In the genomic region with DNA sequence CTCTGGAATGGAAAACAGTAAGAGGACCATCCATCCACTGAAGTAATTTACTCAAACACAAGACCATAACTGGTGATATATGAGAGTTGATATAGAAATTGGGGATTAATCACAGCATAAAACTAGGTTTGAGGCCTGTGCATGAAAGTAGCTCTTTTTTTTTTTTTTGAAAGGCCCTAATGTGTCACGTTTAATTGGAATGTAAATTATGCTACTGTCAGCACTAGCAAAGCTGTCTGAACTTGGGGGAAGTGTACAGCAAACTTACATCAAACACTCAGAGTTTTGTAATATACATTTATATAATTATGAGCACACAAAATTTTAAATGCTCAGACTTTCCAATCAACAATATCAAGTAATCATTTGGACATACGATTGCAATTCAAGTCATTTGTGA, we compare ENCODE assay signal across 27 cellular contexts.
DNase-seq lines count a peak whose midpoint lies in the region; ATAC-seq and TF ChIP-seq lines count a peak whose summit lies in the region.
"Had no signal": no experiment of that assay in that cellular context is flagged by ENCODE, and none has a peak within 500 bp of the region (broad histone marks: within the 10 kb centered on the region; RNA-seq: fewer than 3 reads in every experiment).

No MANE protein-coding gene starts in this region.

- peak overlapping the region in 7 of 10 donors; percentile 16 to 80 (median 47) for H3K27ac ChIP-seq in heart right ventricle
- H3K27ac ChIP-seq in gastroesophageal sphincter: peak overlapping the region; percentile 84 to 96 (median 88)
- H3K27ac ChIP-seq in upper lobe of left lung: peak overlapping the region in 1 of 4 donors; percentile 61

- no peak overlapping the region for H3K4me3 ChIP-seq in heart right ventricle
- H3K4me3 ChIP-seq in gastroesophageal sphincter: no peak overlapping the region
- no peak overlapping the region for H3K4me3 ChIP-seq in skeletal muscle satellite cell (ENCODE audit: low read length)
- H3K4me3 ChIP-seq in upper lobe of left lung: no peak overlapping the region
- H3K4me3 ChIP-seq: coronary artery had no signal

- ATAC-seq in heart right ventricle: no peak
- no peak for ATAC-seq in left cardiac atrium
- ATAC-seq in gastroesophageal sphincter: no peak
- ATAC-seq in upper lobe of left lung (ENCODE audit: low FRiP score in 2 of 2): no peak
- ATAC-seq: effector memory CD8-positive, alpha-beta T cell; natural killer cell; T-cell had no signal

- H3K9me3 ChIP-seq in heart right ventricle (no peaks in the 10 kb centered on the region), gastroesophageal sphincter (no peaks in the 10 kb centered on the region), skeletal muscle satellite cell (replicated peaks; ENCODE audit: low read length) (no peaks in the 10 kb centered on the region), upper lobe of left lung (no peaks in the 10 kb centered on the region)

- H3K4me2 ChIP-seq in skeletal muscle satellite cell (ENCODE audit: low read length): no peak overlapping the region

- in situ Hi-C loops in ACHN (cut with HindIII; ENCODE audit: low pct_ligation_motif_present, low pct_unique_long_range_greater_than_20kb, low sequenced_read_pairs): no loop called here

- TF ChIP-seq POLR2A in gastroesophageal sphincter (IDR thresholded peaks at IDR 0.05) (no peak), upper lobe of left lung (IDR thresholded peaks at IDR 0.05) (no peak)

- H3K36me3 ChIP-seq in heart right ventricle (no peaks in the 10 kb centered on the region), gastroesophageal sphincter (no peaks in the 10 kb centered on the region), skeletal muscle satellite cell (ENCODE audit: insufficient read depth, low read length) (no peaks in the 10 kb centered on the region), upper lobe of left lung (no peaks in the 10 kb centered on the region)

- H3K27me3 ChIP-seq in heart right ventricle (no peaks in the 10 kb centered on the region), gastroesophageal sphincter (no peaks in the 10 kb centered on the region), skeletal muscle satellite cell (ENCODE audit: control insufficient read depth, insufficient read depth, low read length) (no peaks in the 10 kb centered on the region), upper lobe of left lung (no peaks in the 10 kb centered on the region)

- peak overlapping the region; percentile 74 for H3K9ac ChIP-seq in skeletal muscle satellite cell (ENCODE audit: low read depth, low read length)

- intact Hi-C loops in heart right ventricle (cut with DNase I) (no loop called here), left cardiac atrium (cut with DNase I) (no loop called here)

- no peak for DNase-seq in heart right ventricle
- no peak for DNase-seq in left cardiac atrium
- DNase-seq in superior temporal gyrus (ENCODE audit: extremely low spot score): no peak
- no peak for DNase-seq in upper lobe of left lung
- no peak for DNase-seq in GF-D8 (lab: John Stamatoyannopoulos, UW)
- DNase-seq in ACHN: no peak
- DNase-seq: 8988T; activated CD4-positive, alpha-beta T cell treated with anti-CD3 and anti-CD28 coated beads, Interleukin-2, amount 50 U/mL, for 1 hour; activated CD4-positive, CD25-positive, alpha-beta regulatory T cell; activated effector memory CD4-positive, alpha-beta T cell treated with anti-CD3 and anti-CD28 coated beads, Interleukin-2, amount 50 U/mL, for 16 hours; activated naive CD8-positive, alpha-beta T cell treated with anti-CD3 and anti-CD28 coated beads, Interleukin-2, amount 10 ng/mL, durations not matched to agents 7 days and 5 days; activated T-cell treated with anti-CD3 and anti-CD28 coated beads, Interleukin-2, amount 50 U/mL, for 24 hours; AML-193; CD4-positive, alpha-beta T cell; DND-41; effector memory CD8-positive, alpha-beta T cell; head of caudate nucleus; natural killer cell; NCI-H1092; NCI-H1694; NCI-H446 treated with DMSO at 0.1 percent for 48 hours; nucleus accumbens; stimulated activated naive CD4-positive, alpha-beta T cell treated with Interleukin-2 at 50 U/mL for 16 hours; T-cell had no signal

- no peak for TF ChIP-seq CTCF in heart right ventricle (IDR thresholded peaks at IDR 0.05)
- TF ChIP-seq CTCF in gastroesophageal sphincter (IDR thresholded peaks at IDR 0.05): no peak
- no peak for TF ChIP-seq CTCF in upper lobe of left lung (IDR thresholded peaks at IDR 0.05)

- H3K4me1 ChIP-seq in heart right ventricle: peaks cover 0 to 13% (median 0%) of the 10 kb centered on the region in 9 donors
- peaks cover 12 to 78% (median 22%) of the 10 kb centered on the region in 3 donors for H3K4me1 ChIP-seq in gastroesophageal sphincter
- peaks cover 69% of the 10 kb centered on the region for H3K4me1 ChIP-seq in skeletal muscle satellite cell (ENCODE audit: control insufficient read depth, insufficient read depth, low read length)
- peaks cover 0 to 7% (median 3%) of the 10 kb centered on the region in 4 donors for H3K4me1 ChIP-seq in upper lobe of left lung

- no peak for TF ChIP-seq EP300 in gastroesophageal sphincter (IDR thresholded peaks at IDR 0.05)
- no peak for TF ChIP-seq EP300 in upper lobe of left lung (IDR thresholded peaks at IDR 0.05)

- WGBS in heart right ventricle, 2 donors: 66 to 71% methylated on average over 2 of the region's 2 CpGs
- 21 to 58% methylated on average over 2 of the region's 2 CpGs for WGBS in gastroesophageal sphincter (ENCODE audit: low coverage in 1 of 2), 2 donors
- WGBS in upper lobe of left lung, 2 donors: 83 to 86% methylated on average over 2 of the region's 2 CpGs
